In the genomic region with DNA sequence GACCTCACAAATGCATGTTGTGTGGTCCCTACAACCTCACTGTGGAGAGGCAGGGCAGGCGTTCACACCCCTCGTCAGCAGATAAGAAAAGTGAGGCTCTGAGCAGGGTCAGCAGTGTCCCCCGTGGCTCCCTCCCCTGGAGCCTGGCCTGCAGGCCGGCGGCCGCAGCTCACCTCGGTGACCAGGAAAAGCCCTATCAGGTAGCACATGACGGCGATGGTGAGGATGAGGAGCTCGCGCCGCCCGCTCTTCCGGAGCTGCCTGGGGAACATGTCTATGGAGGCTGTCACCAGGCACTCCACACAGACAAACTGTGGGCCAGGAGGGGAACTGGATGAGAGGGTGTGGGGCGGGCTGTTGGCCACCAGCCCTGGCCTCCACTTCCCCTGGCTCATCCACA, we compare ENCODE assay signal across 23 cellular contexts. TPM values are rescaled to one million over a fixed set of nuclear protein-coding genes. Genes with fewer than 3 reads are reported as not detected.
DNase-seq lines count a peak whose midpoint lies in the region; ATAC-seq, FAIRE-seq and TF ChIP-seq lines count a peak whose summit lies in the region.
"Had no signal": no experiment of that assay in that cellular context is flagged by ENCODE, and none has a peak within 500 bp of the region (broad histone marks: within the 10 kb centered on the region; RNA-seq: fewer than 3 reads in every experiment).

No MANE protein-coding gene starts in this region.

- ATAC-seq in Right ventricle myocardium inferior: no peak
- ATAC-seq in right cardiac atrium: no peak
- ATAC-seq in GM21390 (IDR thresholded peaks at IDR 0.05; ENCODE audit: unreplicated experiment): no peak
- no peak for ATAC-seq in GM21515 (IDR thresholded peaks at IDR 0.05; ENCODE audit: unreplicated experiment)
- ATAC-seq: CD8-positive, alpha-beta T cell; GM23338 had no signal

- no peak overlapping the region for H3K23ac ChIP-seq in H1 (ENCODE audit: insufficient read length)

- CTCF ChIA-PET in H1 (lab: Charles Lee; ENCODE audit: partially characterized antibody): interaction anchor here (0.7 to 1.0 kb wide), 2 partner anchors 27 to 43 kb away, joined by 3 read pairs; no protein-coding TSS in a partner anchor
- CTCF ChIA-PET in activated naive CD4-positive, alpha-beta T cell treated with anti-CD3 and anti-CD28 coated beads, Interleukin-2, amount 10 ng/mL, durations not matched to agents 7 days and 5 days (lab: Charles Lee): no interaction called here

- no peak overlapping the region for H3K4ac ChIP-seq in H1 (replicated peaks; ENCODE audit: insufficient read length, low read depth, low read length)

- H4K8ac ChIP-seq in H1 (ENCODE audit: extremely low read depth, insufficient read depth, low read length): peak overlapping the region; percentile 20; the same call in 1 of the 2 replicates

- no peak overlapping the region for H3K56ac ChIP-seq in H1 (replicated peaks; ENCODE audit: insufficient read length, low read depth, low read length)

- peak; percentile 15 for DNase-seq in Right ventricle myocardium inferior (ENCODE audit: missing footprints)
- DNase-seq in right cardiac atrium: no peak
- DNase-seq in H1 (ENCODE audit: low read depth in 1 of 2, low spot score in 2 of 2): no peak
- peak; percentile 50 for DNase-seq in spleen
- DNase-seq in activated naive CD4-positive, alpha-beta T cell treated with anti-CD3 and anti-CD28 coated beads, Interleukin-2, amount 10 ng/mL, durations not matched to agents 7 days and 5 days: no peak
- DNase-seq: Caco-2; CD4-positive, CD25-positive, alpha-beta regulatory T cell; CD8-positive, alpha-beta T cell; DMS153; DND-41; HFFc6 had no signal

- H3K4me3 ChIP-seq in right cardiac atrium (ENCODE audit: low read length) (no peak overlapping the region), H1 (ENCODE audit: extremely low read depth in 1 of 4, insufficient read depth in 2 of 4, low read depth in 3 of 4, low read length in 4 of 4) (no peak overlapping the region), spleen (no peak overlapping the region)
- H3K4me3 ChIP-seq: BLaER1, GM23338, HAP-1 had no signal

- no peak overlapping the region for H4K91ac ChIP-seq in H1 (replicated peaks; ENCODE audit: insufficient read length, low read length)

- no peak overlapping the region for H3K9ac ChIP-seq in H1 (replicated peaks in 1 of 4; ENCODE audit: extremely low read depth in 1 of 4, low read depth in 3 of 4, low read length in 3 of 4)
- H3K9ac ChIP-seq: BLaER1 had no signal

- H2BK12ac ChIP-seq in H1 (ENCODE audit: low read depth, low read length): no peak overlapping the region

- H3K4me3 Mint-ChIP-seq in activated naive CD4-positive, alpha-beta T cell treated with anti-CD3 and anti-CD28 coated beads, Interleukin-2, amount 10 ng/mL, durations not matched to agents 7 days and 5 days: no peak overlapping the region
- H3K4me3 Mint-ChIP-seq: B cell; CD4-positive, CD25-positive, alpha-beta regulatory T cell; CD8-positive, alpha-beta T cell; GM23338; HFFc6 had no signal

- H2AFZ ChIP-seq in H1 (ENCODE audit: low read length): no peak overlapping the region
- H2AFZ ChIP-seq: GM23338 had no signal

- H3K36me3 ChIP-seq in H1 (ENCODE audit: control insufficient read depth in 2 of 4, insufficient read depth in 4 of 4, low read length in 3 of 4): no peaks in the 10 kb centered on the region
- no peaks in the 10 kb centered on the region for H3K36me3 ChIP-seq in spleen
- H3K36me3 ChIP-seq: BLaER1, HAP-1 had no signal

- no peak overlapping the region for H2BK5ac ChIP-seq in H1 (ENCODE audit: low read depth, low read length)

- H3K9me3 ChIP-seq in right cardiac atrium (ENCODE audit: control insufficient read depth, low read length) (no peaks in the 10 kb centered on the region), H1 (ENCODE audit: insufficient read depth in 2 of 2, low read depth in 1 of 2, low read length in 1 of 2) (no peaks in the 10 kb centered on the region), spleen (no peaks in the 10 kb centered on the region)
- H3K9me3 ChIP-seq: BLaER1, Caco-2, HAP-1 had no signal

- POLR2A ChIA-PET in H1 (lab: Charles Lee; ENCODE audit: partially characterized antibody): no interaction called here

- no peaks in the 10 kb centered on the region for H3K36me3 Mint-ChIP-seq in activated naive CD4-positive, alpha-beta T cell treated with anti-CD3 and anti-CD28 coated beads, Interleukin-2, amount 10 ng/mL, durations not matched to agents 7 days and 5 days
- H3K36me3 Mint-ChIP-seq: CD4-positive, CD25-positive, alpha-beta regulatory T cell; CD8-positive, alpha-beta T cell had no signal

- no peak for FAIRE-seq in H1 (lab: Jason Lieb, UNC)
- FAIRE-seq: A204.1, G401.6, GM12892, H54 had no signal

- peaks cover 1% of the 10 kb centered on the region for H3K9me3 Mint-ChIP-seq in activated naive CD4-positive, alpha-beta T cell treated with anti-CD3 and anti-CD28 coated beads, Interleukin-2, amount 10 ng/mL, durations not matched to agents 7 days and 5 days
- H3K9me3 Mint-ChIP-seq: CD8-positive, alpha-beta T cell; HFFc6 had no signal

- no peak overlapping the region for H2AK5ac ChIP-seq in H1 (ENCODE audit: low read depth, low read length)

- no peaks in the 10 kb centered on the region for H3K79me2 ChIP-seq in H1 (ENCODE audit: control insufficient read depth in 1 of 2, insufficient read depth in 2 of 2, low read length in 2 of 2)

- TF ChIP-seq POLR2A in H1 (IDR thresholded peaks at IDR 0.05; ENCODE audit: control extremely low read depth in 1 of 2, low read depth in 2 of 2, low read length in 2 of 2) (no peak), spleen (IDR thresholded peaks at IDR 0.05) (no peak)

- H4K20me1 ChIP-seq in H1 (replicated peaks in 1 of 2; ENCODE audit: control insufficient read depth in 1 of 2, insufficient read depth in 2 of 2, low read length in 2 of 2): no peaks in the 10 kb centered on the region
- H4K20me1 ChIP-seq: BLaER1 had no signal

- no peaks in the 10 kb centered on the region for H3K79me1 ChIP-seq in H1 (ENCODE audit: low read depth, low read length)

- H3K27ac ChIP-seq in right cardiac atrium (ENCODE audit: low read length) (no peak overlapping the region), H1 (ENCODE audit: low read depth, low read length) (no peak overlapping the region), spleen (no peak overlapping the region)
- H3K27ac ChIP-seq: 22Rv1, BLaER1, C4-2B had no signal

- H2BK120ac ChIP-seq in H1 (replicated peaks; ENCODE audit: low read depth, low read length): no peak overlapping the region

- 75% methylated on average over 15 of the region's 15 CpGs for WGBS in right cardiac atrium
- 96% methylated on average over 15 of the region's 15 CpGs; no CpG with 5 or more reads in 1 of the 2 experiments for WGBS in H1 (ENCODE audit: extremely low coverage in 1 of 2, insufficient coverage in 1 of 2, insufficient read length in 1 of 2, insufficient replicate concordance in 2 of 2, low coverage in 1 of 2, low lambda C conversion rate in 2 of 2, missing lambda C conversion rate in 1 of 2), 2 experiments
- WGBS in spleen, 5 donors: 78 to 94% (median 90%) methylated on average over 5 to 15 of the region's 15 CpGs

- H3K27me3 Mint-ChIP-seq in activated naive CD4-positive, alpha-beta T cell treated with anti-CD3 and anti-CD28 coated beads, Interleukin-2, amount 10 ng/mL, durations not matched to agents 7 days and 5 days: peaks cover 17% of the 10 kb centered on the region

- peaks cover 2% of the 10 kb centered on the region; the same call in 1 of the 2 replicates for H3K23me2 ChIP-seq in H1 (ENCODE audit: low read depth, low read length)

- H2BK20ac ChIP-seq in H1 (ENCODE audit: low read length): no peak overlapping the region

- no peak for TF ChIP-seq EP300 in H1 (IDR thresholded peaks at IDR 0.05; ENCODE audit: borderline replicate concordance in 1 of 2, low read depth in 2 of 2, low read length in 2 of 2)

- H3K4me1 ChIP-seq in right cardiac atrium (ENCODE audit: control insufficient read depth, insufficient read depth, low read length): no peaks in the 10 kb centered on the region
- H3K4me1 ChIP-seq in H1 (replicated peaks in 1 of 4; ENCODE audit: control insufficient read depth in 3 of 4, insufficient read depth in 4 of 4, low read length in 3 of 4): no peaks in the 10 kb centered on the region; a peak in 1 of 7 replicates
- no peaks in the 10 kb centered on the region for H3K4me1 ChIP-seq in spleen
- H3K4me1 ChIP-seq: HAP-1 had no signal

- H3K27ac Mint-ChIP-seq in activated naive CD4-positive, alpha-beta T cell treated with anti-CD3 and anti-CD28 coated beads, Interleukin-2, amount 10 ng/mL, durations not matched to agents 7 days and 5 days: no peak overlapping the region
- H3K27ac Mint-ChIP-seq: B cell; CD4-positive, CD25-positive, alpha-beta regulatory T cell; CD8-positive, alpha-beta T cell; GM23338; HFFc6 had no signal

- H2BK15ac ChIP-seq in H1 (ENCODE audit: low read length): no peak overlapping the region

- no peak overlapping the region for H3K14ac ChIP-seq in H1 (ENCODE audit: insufficient read length)

- intact Hi-C loops in Right ventricle myocardium inferior (cut with DNase I): no loop called here
- intact Hi-C loops in right cardiac atrium (cut with DNase I): no loop called here
- intact Hi-C loops in spleen (cut with DNase I; ENCODE audit: low total_unique reads): no loop called here

- H3K27me3 ChIP-seq in right cardiac atrium (ENCODE audit: control insufficient read depth, insufficient read depth): no peaks in the 10 kb centered on the region
- peaks cover 0 to 2% (median under 1%) of the 10 kb centered on the region in 4 experiments; a peak in 4 of 7 replicates for H3K27me3 ChIP-seq in H1 (replicated peaks in 1 of 4; ENCODE audit: control insufficient read depth in 3 of 4, extremely low read depth in 1 of 4, insufficient read depth in 3 of 4, low read length in 3 of 4)
- H3K27me3 ChIP-seq in spleen (replicated peaks in 1 of 7): peaks cover 0 to 74% (median 0%) of the 10 kb centered on the region in 7 donors
- H3K27me3 ChIP-seq: BLaER1 had no signal

- TF ChIP-seq CTCF in H1 (IDR thresholded peaks at IDR 0.05; ENCODE audit: control extremely low read depth in 1 of 3, insufficient read depth in 1 of 3, low read depth in 1 of 3, low read length in 3 of 3): no peak
- TF ChIP-seq CTCF in spleen (IDR thresholded peaks at IDR 0.05 in 8 of 11, conservative IDR thresholded peaks at IDR 0.05 in 3 of 11): no peak

- H3K4me2 ChIP-seq in H1 (ENCODE audit: insufficient read depth in 1 of 2, low read depth in 2 of 2, low read length in 2 of 2): no peak overlapping the region
- H3K4me2 ChIP-seq: BLaER1, GM23338 had no signal

- no peak overlapping the region for H4K5ac ChIP-seq in H1 (ENCODE audit: insufficient read length, low read depth, low read length)

- no peak overlapping the region for H3K18ac ChIP-seq in H1 (ENCODE audit: extremely low read depth, low read length)

- no peak for TF ChIP-seq RAD21 in H1 (IDR thresholded peaks at IDR 0.05 in 1 of 2, conservative IDR thresholded peaks at IDR 0.05 in 1 of 2; ENCODE audit: low read depth in 2 of 2, low read length in 2 of 2)

- no peaks in the 10 kb centered on the region for H3K4me1 Mint-ChIP-seq in activated naive CD4-positive, alpha-beta T cell treated with anti-CD3 and anti-CD28 coated beads, Interleukin-2, amount 10 ng/mL, durations not matched to agents 7 days and 5 days
- H3K4me1 Mint-ChIP-seq: B cell; CD4-positive, CD25-positive, alpha-beta regulatory T cell had no signal

RNA-seq across cellular contexts. Expression of a gene that starts 18.0 kb away (rescaled TPM):
- total RNA-seq in Right ventricle myocardium inferior: 0.68 TPM
- total RNA-seq in right cardiac atrium: 1 to 10 TPM in 3 of 4 donors, under 1 TPM in 1; 0.89 to 2.9 (median 1.3) TPM
- polyA plus RNA-seq in right cardiac atrium: 0.20 TPM
- total RNA-seq in H1 (2021; fragmentation: NEBNext Ultra II Directional; extraction: Animal tissue kit (Norgen Biotek cat#: 25700)): 0.65 and 1.1 TPM in 2 replicates
- polyA plus RNA-seq in H1 (2011; rRNA removed): 0.63 and 0.70 TPM in 2 replicates
- 0.44 TPM for polyA plus RNA-seq in H1 (2011; cell fraction: cytosol; rRNA removed)
- 1.6 TPM for polyA plus RNA-seq in H1 (2011; cell fraction: nucleus; rRNA removed)
- 0.33 to 1.2 TPM (median 0.91 TPM) in 4 replicates for polyA plus RNA-seq in H1 (2012, experiment 1 of 2)
- 0.56 TPM for polyA plus RNA-seq in H1 (2012, experiment 2 of 2)
- polyA plus RNA-seq in H1 (2013, experiment 1 of 2): 0.36 TPM
- polyA plus RNA-seq in H1 (2013, experiment 2 of 2): 0.46 TPM
- 1.8 and 3.6 TPM in 2 replicates for polyA minus RNA-seq in H1 (2011; rRNA and poly(A)+ RNA removed)
- polyA minus RNA-seq in H1 (2011; cell fraction: cytosol; rRNA and poly(A)+ RNA removed): not detected
- 1.8 TPM for polyA minus RNA-seq in H1 (2011; cell fraction: nucleus; rRNA and poly(A)+ RNA removed)
- total RNA-seq in spleen: 1 to 10 TPM in 6 of 7 donors, under 1 TPM in 1; 0.91 to 3.1 (median 2.7) TPM
- 1 to 10 TPM in 1 of 3 donors, under 1 TPM in 2; 0.35 to 1.2 (median 0.50) TPM for polyA plus RNA-seq in spleen
- total RNA-seq: B cell; CD4-positive, CD25-positive, alpha-beta regulatory T cell; CD8-positive, alpha-beta T cell; HFFc6 had no signal
- polyA plus RNA-seq: CD4-positive, CD25-positive, alpha-beta regulatory T cell; GM23338 had no signal

Comparison
In these comparisons a context has a peak if more than half of its experiments do, and no peak if none do; other contexts are left out.
1. DNase-seq: peak in Right ventricle myocardium inferior (single experiment) and spleen (single experiment); none in right cardiac atrium (0 of 3), H1 (0 of 2) and activated naive CD4-positive, alpha-beta T cell treated with anti-CD3 and anti-CD28 coated beads, Interleukin-2, amount 10 ng/mL, durations not matched to agents 7 days and 5 days (single experiment).